In genomic region chr5:142636093-142636492, GRCh38 we compare ENCODE assay signal across 22 cellular contexts. TPM values are rescaled to one million over a fixed set of nuclear protein-coding genes. Genes with fewer than 3 reads are reported as not detected.
DNase-seq lines count a peak whose midpoint lies in the region; ATAC-seq and TF ChIP-seq lines count a peak whose summit lies in the region.
"Had no signal": no experiment of that assay in that cellular context is flagged by ENCODE, and none has a peak within 500 bp of the region (broad histone marks: within the 10 kb centered on the region; RNA-seq: fewer than 3 reads in every experiment).

No MANE protein-coding gene starts in this region.

- no peaks in the 10 kb centered on the region for H3K27me3 ChIP-seq in left ventricle myocardium inferior (ENCODE audit: low read depth)
- H3K27me3 ChIP-seq in esophagus muscularis mucosa, result no peaks in the 10 kb centered on the region

- H3K27ac ChIP-seq in left ventricle myocardium inferior (replicated peaks) (peak overlapping the region; percentile 62), esophagus muscularis mucosa (replicated peaks in 1 of 4) (no peak overlapping the region)

- H3K9me3 ChIP-seq in left ventricle myocardium inferior (replicated peaks) (no peaks in the 10 kb centered on the region), esophagus muscularis mucosa (no peaks in the 10 kb centered on the region)

- H3K4me3 ChIP-seq in left ventricle myocardium inferior, result no peak overlapping the region
- H3K4me3 ChIP-seq in esophagus muscularis mucosa, result no peak overlapping the region

- H3K36me3 Mint-ChIP-seq in neural crest cell (ENCODE audit: low read depth), result no peaks in the 10 kb centered on the region
- no peaks in the 10 kb centered on the region for H3K36me3 Mint-ChIP-seq in Calu3 (ENCODE audit: insufficient read depth, unreplicated experiment)
- H3K36me3 Mint-ChIP-seq: CD4-positive, CD25-positive, alpha-beta regulatory T cell had no signal

- ATAC-seq in Right ventricle myocardium inferior (no peak), HG02970 (IDR thresholded peaks at IDR 0.05; ENCODE audit: low FRiP score, unreplicated experiment) (no peak)
- ATAC-seq: HCT116 had no signal

- no peaks in the 10 kb centered on the region for H3K27me3 Mint-ChIP-seq in neural crest cell (ENCODE audit: low read depth)
- H3K27me3 Mint-ChIP-seq in Calu3 (ENCODE audit: unreplicated experiment), result peaks cover 55% of the 10 kb centered on the region
- H3K27me3 Mint-ChIP-seq: CD4-positive, CD25-positive, alpha-beta regulatory T cell had no signal

- WGBS in esophagus muscularis mucosa, result 83% methylated on average over 5 of the region's 5 CpGs

- CTCF ChIA-PET in Calu3 (lab: Charles Lee), result no interaction called here

- H3K4me3 Mint-ChIP-seq in neural crest cell (no peak overlapping the region), Calu3 (ENCODE audit: low read depth, unreplicated experiment) (no peak overlapping the region)
- H3K4me3 Mint-ChIP-seq: B cell; CD4-positive, CD25-positive, alpha-beta regulatory T cell had no signal

- DNase-seq in left ventricle myocardium inferior, result no peak
- DNase-seq in Right ventricle myocardium inferior (ENCODE audit: missing footprints), result no peak
- peak; percentile 89 for DNase-seq in esophagus muscularis mucosa (ENCODE audit: extremely low spot score)
- DNase-seq in neural crest cell (ENCODE audit: low read depth, low spot score), result no peak
- DNase-seq in Calu3, result no peak
- DNase-seq in NCI-H1092 treated with DMSO at 0.1 percent for 48 hours (lab: John Stamatoyannopoulos, UW), result no peak
- no peak for DNase-seq in globus pallidus (ENCODE audit: low spot score)
- DNase-seq: 8988T; CD4-positive, CD25-positive, alpha-beta regulatory T cell; COR-L47; DMS153; GF-D8; GOT3; KBM-7; NCI-H1105 treated with DMSO at 0.1 percent for 48 hours; NCI-H1694; NK-92 treated with Interleukin-12 subunit alpha and Interleukin-12 subunit beta, amount 100 ng/mL, for 24 hours; SHP77 had no signal

- TF ChIP-seq POLR2A in esophagus muscularis mucosa (IDR thresholded peaks at IDR 0.05; ENCODE audit: low read depth), result no peak

- no peak for TF ChIP-seq EP300 in esophagus muscularis mucosa (IDR thresholded peaks at IDR 0.05)

- H3K9me3 Mint-ChIP-seq in neural crest cell (peaks cover 2% of the 10 kb centered on the region), Calu3 (ENCODE audit: low read depth, unreplicated experiment) (no peaks in the 10 kb centered on the region)

- H3K4me1 ChIP-seq in left ventricle myocardium inferior, result peaks cover 50% of the 10 kb centered on the region
- peaks cover 0 to 6% (median 0%) of the 10 kb centered on the region in 4 donors for H3K4me1 ChIP-seq in esophagus muscularis mucosa

- no TSS peak for BruUV-seq in Calu3 (replicated peaks; lab: Mats Ljungman, UMichigan)

- TF ChIP-seq CTCF in left ventricle myocardium inferior (IDR thresholded peaks at IDR 0.05; ENCODE audit: borderline replicate concordance) (no peak), esophagus muscularis mucosa (IDR thresholded peaks at IDR 0.05) (no peak), neural crest cell (conservative IDR thresholded peaks at IDR 0.05) (no peak), Calu3 (IDR thresholded peaks at IDR 0.05; ENCODE audit: unreplicated experiment) (no peak)

- H3K27ac Mint-ChIP-seq in neural crest cell (ENCODE audit: unreplicated experiment), result peak overlapping the region; percentile 22
- H3K27ac Mint-ChIP-seq in Calu3 (ENCODE audit: unreplicated experiment), result no peak overlapping the region
- H3K27ac Mint-ChIP-seq: B cell; CD4-positive, CD25-positive, alpha-beta regulatory T cell had no signal

- intact Hi-C loops in left ventricle myocardium inferior (cut with micrococcal nuclease) (no loop called here), Right ventricle myocardium inferior (cut with DNase I) (no loop called here), esophagus muscularis mucosa (cut with DNase I) (no loop called here), Calu3 (cut with micrococcal nuclease; ENCODE audit: unreplicated experiment) (no loop called here)

- H3K4me1 Mint-ChIP-seq in neural crest cell, result peaks cover 16% of the 10 kb centered on the region
- H3K4me1 Mint-ChIP-seq in Calu3 (ENCODE audit: low read depth, unreplicated experiment), result no peaks in the 10 kb centered on the region
- H3K4me1 Mint-ChIP-seq: B cell; CD4-positive, CD25-positive, alpha-beta regulatory T cell had no signal

- H3K36me3 ChIP-seq in left ventricle myocardium inferior, result no peaks in the 10 kb centered on the region
- H3K36me3 ChIP-seq in esophagus muscularis mucosa, result no peaks in the 10 kb centered on the region

RNA-seq across cellular contexts. Expression of gene FGF1, which starts 49.8 kb away (rescaled TPM):
- total RNA-seq in left ventricle myocardium inferior (59.9 TPM), Right ventricle myocardium inferior (57.0 TPM), esophagus muscularis mucosa (1 to 10 TPM; 1.7 to 4.0 (median 2.9) TPM), neural crest cell (not detected in 2 replicates), Calu3 (2022) (not detected in 2 replicates)
- total RNA-seq: B cell; CD4-positive, CD25-positive, alpha-beta regulatory T cell; NCI-H460 had no signal

Comparison
In these comparisons a context has a peak if more than half of its experiments do, and no peak if none do; other contexts are left out.
1. RNA of gene FGF1, which starts 49.8 kb away (total RNA-seq): 59.9 TPM in left ventricle myocardium inferior (single experiment) and 57.0 TPM in Right ventricle myocardium inferior (single experiment); 1.7 to 4.0 TPM in esophagus muscularis mucosa, not detected in neural crest cell and not detected in Calu3; every median in the first group is over 10 times any median in the second.